ENCODE assay signal across 18 cellular contexts in genomic region chr2:99777266-99777640, GRCh38.
"Had no signal": no experiment of that assay in that cellular context is flagged by ENCODE, and none has a peak within 500 bp of the region (broad histone marks: within the 10 kb centered on the region; RNA-seq: fewer than 3 reads in every experiment).

No MANE protein-coding gene starts in this region.

- ATAC-seq: effector memory CD8-positive, alpha-beta T cell; lower lobe of right lung; naive thymus-derived CD8-positive, alpha-beta T cell; right lobe of liver; stimulated activated naive CD8-positive, alpha-beta T cell treated with anti-CD3 and anti-CD28 coated beads, Interleukin-15, Interleukin-2, amounts not matched to agents 100 U/mL and 50 U/mL, for 24 hours had no signal

- H3K27me3 ChIP-seq: right lobe of liver, suprapubic skin had no signal

- H3K27ac ChIP-seq: epithelial cell of prostate, lower lobe of right lung, prostate gland, right lobe of liver, suprapubic skin had no signal

- H3K4me3 Mint-ChIP-seq: activated naive CD4-positive, alpha-beta T cell treated with anti-CD3 and anti-CD28 coated beads, Interleukin-2, amount 50 U/mL, for 24 hours; brain; central memory CD8-positive, alpha-beta T cell; effector memory CD8-positive, alpha-beta T cell; naive thymus-derived CD8-positive, alpha-beta T cell; type B pancreatic cell had no signal

- H3K4me1 ChIP-seq: prostate gland, right lobe of liver, suprapubic skin had no signal

- H3K4me3 ChIP-seq: lower lobe of right lung, prostate gland, right lobe of liver, suprapubic skin had no signal

- H3K27me3 Mint-ChIP-seq: activated naive CD4-positive, alpha-beta T cell treated with anti-CD3 and anti-CD28 coated beads, Interleukin-2, amount 50 U/mL, for 24 hours; brain; central memory CD8-positive, alpha-beta T cell had no signal

- H3K36me3 ChIP-seq: lower lobe of right lung, prostate gland, right lobe of liver, suprapubic skin had no signal

- DNase-seq: activated CD4-positive, alpha-beta T cell treated with anti-CD3 and anti-CD28 coated beads, Interleukin-2, amount 50 U/mL, for 4 hours; activated CD4-positive, CD25-positive, alpha-beta regulatory T cell treated with anti-CD3 and anti-CD28 coated beads, Interleukin-2, amount 50 U/mL, for 72 hours; activated effector memory CD4-positive, alpha-beta T cell treated with Interleukin-2 at 50 U/mL for 16 hours; activated T-cell treated with anti-CD3 and anti-CD28 coated beads, Interleukin-2, amount 50 U/mL, for 1 hour; effector memory CD8-positive, alpha-beta T cell; lower lobe of right lung; naive thymus-derived CD8-positive, alpha-beta T cell; nucleus accumbens; right lobe of liver; stimulated activated CD4-positive, alpha-beta T cell treated with anti-CD3 and anti-CD28 coated beads, Interleukin-12 subunit alpha, Interleukin-12 subunit beta, amount 100 ng/mL, for 4 hours; stimulated activated naive CD8-positive, alpha-beta T cell treated with anti-CD3 and anti-CD28 coated beads, Interleukin-15, Interleukin-2, amounts not matched to agents 100 U/mL and 50 U/mL, for 24 hours had no signal

- H3K4me1 Mint-ChIP-seq: activated naive CD4-positive, alpha-beta T cell treated with anti-CD3 and anti-CD28 coated beads, Interleukin-2, amount 50 U/mL, for 24 hours; central memory CD8-positive, alpha-beta T cell had no signal

- H3K9me3 ChIP-seq: lower lobe of right lung, prostate gland, right lobe of liver, suprapubic skin had no signal

- H3K27ac Mint-ChIP-seq: activated naive CD4-positive, alpha-beta T cell treated with anti-CD3 and anti-CD28 coated beads, Interleukin-2, amount 50 U/mL, for 24 hours; effector memory CD8-positive, alpha-beta T cell; naive thymus-derived CD8-positive, alpha-beta T cell; type B pancreatic cell had no signal
